ENCODE assay signal across 13 cellular contexts in genomic region chr3:31747785-31748184, GRCh38.
"Had no signal": no experiment of that assay in that cellular context is flagged by ENCODE, and none has a peak within 500 bp of the region (broad histone marks: within the 10 kb centered on the region; RNA-seq: fewer than 3 reads in every experiment).

No MANE protein-coding gene starts in this region.

- H3K27me3 ChIP-seq: esophagus muscularis mucosa, pancreas, thyroid gland had no signal

- H3K4me1 ChIP-seq: pancreas had no signal

- ATAC-seq: left colon, natural killer cell, pancreas, right cardiac atrium had no signal

- H3K36me3 ChIP-seq: esophagus muscularis mucosa, pancreas, thyroid gland had no signal

- DNase-seq: effector memory CD4-positive, alpha-beta T cell; foreskin fibroblast; left colon; natural killer cell; nucleus accumbens; right cardiac atrium; small intestine; stimulated activated CD4-positive, alpha-beta T cell treated with anti-CD3 and anti-CD28 coated beads, Interleukin-12 subunit alpha, Interleukin-12 subunit beta, amount 100 ng/mL, for 4 hours; stimulated activated naive CD4-positive, alpha-beta T cell treated with Interleukin-2 at 50 U/mL for 16 hours; thyroid gland had no signal

- H3K9me3 ChIP-seq: esophagus muscularis mucosa, pancreas, thyroid gland had no signal

- H3K27ac ChIP-seq: epithelial cell of prostate, esophagus muscularis mucosa, pancreas, thyroid gland had no signal

- H3K4me3 ChIP-seq: esophagus muscularis mucosa, pancreas, thyroid gland had no signal
